Comparison of ENCODE assay signal across 20 cellular contexts in the genomic region with DNA sequence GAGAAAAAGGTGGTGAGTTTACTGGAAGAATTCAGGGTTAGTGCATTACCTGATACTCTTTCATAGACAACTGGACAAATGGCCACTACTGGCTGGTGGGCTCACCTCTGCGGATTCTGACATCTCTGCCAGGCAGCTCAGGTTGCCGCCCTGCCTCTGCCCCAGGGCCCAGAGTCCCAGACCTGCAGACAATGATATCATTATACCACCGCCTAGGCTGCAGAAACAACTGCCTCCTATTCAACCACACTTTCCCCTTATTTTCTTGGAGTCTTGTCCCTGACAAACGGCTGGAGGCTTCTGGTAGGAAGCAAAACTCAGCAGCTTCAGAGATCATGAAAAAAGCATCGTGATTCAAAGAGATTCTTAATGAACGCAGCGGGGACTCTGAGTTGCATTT.
"Had no signal": no experiment of that assay in that cellular context is flagged by ENCODE, and none has a peak within 500 bp of the region (broad histone marks: within the 10 kb centered on the region; RNA-seq: fewer than 3 reads in every experiment).

No MANE protein-coding gene starts in this region.

- H3K4me1 Mint-ChIP-seq: endodermal cell, WTC11 had no signal

- H3K27ac Mint-ChIP-seq: activated CD4-positive, alpha-beta T cell treated with anti-CD3 and anti-CD28 coated beads for 36 hours; activated naive CD8-positive, alpha-beta T cell; endodermal cell; T-helper 2 cell treated with Interferon-gamma antibody and Interleukin-4, amounts not matched to agents 5 μg/mL and 100 μg/mL, for 36 hours; WTC11 had no signal

- H3K27ac ChIP-seq: foreskin keratinocyte, suprapubic skin, transverse colon had no signal

- H3K4me3 ChIP-seq: dorsolateral prefrontal cortex, skin epidermis, suprapubic skin, transverse colon had no signal

- H3K36me3 Mint-ChIP-seq: activated naive CD8-positive, alpha-beta T cell; natural killer cell treated with Interleukin-12 subunit alpha and Interleukin-12 subunit beta and Interleukin-15 and Interleukin-18, amount 100 ng/mL, for 72 hours; WTC11 had no signal

- H3K4me3 Mint-ChIP-seq: activated CD4-positive, alpha-beta T cell treated with anti-CD3 and anti-CD28 coated beads for 36 hours; activated naive CD8-positive, alpha-beta T cell; endodermal cell; natural killer cell treated with Interleukin-12 subunit alpha and Interleukin-12 subunit beta and Interleukin-15 and Interleukin-18, amount 100 ng/mL, for 72 hours; T-helper 2 cell treated with Interferon-gamma antibody and Interleukin-4, amounts not matched to agents 5 μg/mL and 100 μg/mL, for 36 hours; WTC11 had no signal

- ATAC-seq: foreskin keratinocyte; natural killer cell treated with Interleukin-12 subunit alpha and Interleukin-12 subunit beta and Interleukin-15 and Interleukin-18, amount 100 ng/mL, for 72 hours; stimulated activated naive CD8-positive, alpha-beta T cell treated with anti-CD3 and anti-CD28 coated beads, Interleukin-15, Interleukin-2, amounts not matched to agents 100 U/mL and 50 U/mL, for 24 hours; WTC11 had no signal

- FAIRE-seq: kidney, TTC549 had no signal

- DNase-seq: activated CD4-positive, alpha-beta T cell treated with anti-CD3 and anti-CD28 coated beads for 36 hours; activated CD4-positive, alpha-beta T cell treated with anti-CD3 and anti-CD28 coated beads, Interleukin-2, amount 50 U/mL, for 48 hours; activated gamma-delta T cell; caudate nucleus; dorsolateral prefrontal cortex; foreskin keratinocyte; glutamatergic neuron; kidney; posterior cingulate gyrus; retina; stimulated activated naive CD8-positive, alpha-beta T cell treated with anti-CD3 and anti-CD28 coated beads, Interleukin-15, Interleukin-2, amounts not matched to agents 100 U/mL and 50 U/mL, for 24 hours; transverse colon had no signal

- H3K9me3 Mint-ChIP-seq: endodermal cell; natural killer cell treated with Interleukin-12 subunit alpha and Interleukin-12 subunit beta and Interleukin-15 and Interleukin-18, amount 100 ng/mL, for 72 hours; T-helper 2 cell treated with Interferon-gamma antibody and Interleukin-4, amounts not matched to agents 5 μg/mL and 100 μg/mL, for 36 hours; WTC11 had no signal

- H3K36me3 ChIP-seq: suprapubic skin, transverse colon had no signal

- H3K27me3 ChIP-seq: dorsolateral prefrontal cortex, foreskin keratinocyte, suprapubic skin, transverse colon had no signal

- H3K4me1 ChIP-seq: foreskin keratinocyte had no signal

- H3K9me3 ChIP-seq: suprapubic skin, transverse colon had no signal

- H3K27me3 Mint-ChIP-seq: activated CD4-positive, alpha-beta T cell treated with anti-CD3 and anti-CD28 coated beads for 36 hours; activated naive CD8-positive, alpha-beta T cell had no signal
